22 cellular contexts compared by ENCODE assay signal in the genomic region with DNA sequence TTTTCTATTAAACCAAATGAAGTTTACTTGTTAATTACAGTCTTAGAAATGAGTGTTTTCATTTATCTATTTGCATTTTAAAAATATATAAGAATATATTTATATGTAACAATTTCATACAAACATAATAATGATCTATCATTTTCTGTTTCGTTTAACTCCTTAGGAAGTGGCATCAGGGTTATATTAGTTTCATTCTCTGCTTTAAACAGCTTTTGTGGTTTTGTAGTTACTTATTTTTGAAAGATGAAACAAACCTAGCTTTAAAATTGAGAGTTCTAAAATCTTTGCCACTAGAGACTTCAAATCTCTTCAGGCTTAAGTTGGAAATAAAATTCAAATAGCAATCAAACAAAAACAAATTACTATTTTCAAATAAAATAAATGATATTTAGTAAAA.
DNase-seq lines count a peak whose midpoint lies in the region; ATAC-seq, FAIRE-seq and TF ChIP-seq lines count a peak whose summit lies in the region.
"Had no signal": no experiment of that assay in that cellular context is flagged by ENCODE, and none has a peak within 500 bp of the region (broad histone marks: within the 10 kb centered on the region; RNA-seq: fewer than 3 reads in every experiment).

No MANE protein-coding gene starts in this region.

- H3K36me3 Mint-ChIP-seq in glutamatergic neuron (ENCODE audit: unreplicated experiment), result no peaks in the 10 kb centered on the region
- H3K36me3 Mint-ChIP-seq in natural killer cell, result no peaks in the 10 kb centered on the region
- H3K36me3 Mint-ChIP-seq: IgD-negative memory B cell had no signal

- H3K4me3 Mint-ChIP-seq in glutamatergic neuron (ENCODE audit: unreplicated experiment), result no peak overlapping the region
- no peak overlapping the region for H3K4me3 Mint-ChIP-seq in natural killer cell
- H3K4me3 Mint-ChIP-seq: HFFc6, IgD-negative memory B cell had no signal

- no peaks in the 10 kb centered on the region for H3K27me3 ChIP-seq in BLaER1
- H3K27me3 ChIP-seq: heart right ventricle had no signal

- peak overlapping the region; percentile 29 for H3K4me2 ChIP-seq in BLaER1

- H3K4me1 Mint-ChIP-seq in glutamatergic neuron (ENCODE audit: low read depth, unreplicated experiment) (peaks cover 3% of the 10 kb centered on the region), natural killer cell (no peaks in the 10 kb centered on the region)
- H3K4me1 Mint-ChIP-seq: IgD-negative memory B cell had no signal

- H3K9ac ChIP-seq in BLaER1, result no peak overlapping the region

- no peak overlapping the region for H3K27ac Mint-ChIP-seq in glutamatergic neuron (ENCODE audit: unreplicated experiment)
- no peak overlapping the region for H3K27ac Mint-ChIP-seq in natural killer cell
- H3K27ac Mint-ChIP-seq: HFFc6, IgD-negative memory B cell had no signal

- intact Hi-C loops in natural killer cell (cut with micrococcal nuclease), result no loop called here

- H4K20me1 ChIP-seq in BLaER1, result no peaks in the 10 kb centered on the region

- no peaks in the 10 kb centered on the region for H3K36me3 ChIP-seq in BLaER1
- H3K36me3 ChIP-seq: heart right ventricle had no signal

- peaks cover 7% of the 10 kb centered on the region; the same call in 1 of the 2 replicates for H3K9me3 ChIP-seq in BLaER1

- H3K4me3 ChIP-seq in BLaER1, result no peak overlapping the region
- H3K4me3 ChIP-seq: coronary artery, heart right ventricle had no signal

- H3K27me3 Mint-ChIP-seq in glutamatergic neuron (ENCODE audit: unreplicated experiment), result no peaks in the 10 kb centered on the region
- no peaks in the 10 kb centered on the region for H3K27me3 Mint-ChIP-seq in natural killer cell (ENCODE audit: low read depth in 2 of 2)
- H3K27me3 Mint-ChIP-seq: IgD-negative memory B cell had no signal

- H3K4me1 ChIP-seq in BLaER1, result peaks cover 14% of the 10 kb centered on the region
- H3K4me1 ChIP-seq: heart right ventricle had no signal

- TF ChIP-seq POLR2A in H54 (IDR thresholded peaks at IDR 0.05; ENCODE audit: low read depth, low read length), result no peak

- DNase-seq in H54 (ENCODE audit: insufficient read length, low spot score) (no peak), NCI-H1930 (lab: John Stamatoyannopoulos, UW) (no peak), glutamatergic neuron (no peak), natural killer cell (no peak)
- DNase-seq: 8988T; activated CD4-positive, alpha-beta T cell treated with anti-CD3 and anti-CD28 coated beads, Interleukin-2, amount 50 U/mL, for 48 hours; aorta; GF-D8; heart right ventricle; HFFc6; NCI-H1092; NCI-H2227 treated with DMSO at 0.1 percent for 48 hours; posterior cingulate gyrus; stimulated activated CD4-positive, alpha-beta T cell treated with anti-CD3 and anti-CD28 coated beads, Interleukin-12 subunit alpha, Interleukin-12 subunit beta, amount 100 ng/mL, for 4 hours; substantia nigra had no signal

- no peak for FAIRE-seq in H54 (lab: Jason Lieb, UNC)

- peak; percentile 89 for ATAC-seq in GM19395 (IDR thresholded peaks at IDR 0.05; ENCODE audit: unreplicated experiment)
- ATAC-seq in HG02623 (IDR thresholded peaks at IDR 0.05; ENCODE audit: unreplicated experiment), result peak; percentile 80
- peak; percentile 96 for ATAC-seq in HG03159 (IDR thresholded peaks at IDR 0.05; ENCODE audit: unreplicated experiment)
- no peak for ATAC-seq in natural killer cell
- ATAC-seq: esophagus mucosa, heart right ventricle had no signal

- no peak overlapping the region for H3K27ac ChIP-seq in BLaER1
- H3K27ac ChIP-seq: coronary artery, heart right ventricle had no signal

- TF ChIP-seq CTCF in glutamatergic neuron (IDR thresholded peaks at IDR 0.05; ENCODE audit: partially characterized antibody, unreplicated experiment) (no peak), natural killer cell (IDR thresholded peaks at IDR 0.05) (no peak)

- H3K9me3 Mint-ChIP-seq in glutamatergic neuron (ENCODE audit: unreplicated experiment) (peaks cover 3% of the 10 kb centered on the region), natural killer cell (peaks cover 9 to 12% of the 10 kb centered on the region in 2 donors)

Comparison
In these comparisons a context has a peak if more than half of its experiments do, and no peak if none do; other contexts are left out.
1. ATAC-seq: peak in GM19395 (single experiment), HG02623 (single experiment) and HG03159 (single experiment); none in natural killer cell (0 of 3).